In the genomic region with DNA sequence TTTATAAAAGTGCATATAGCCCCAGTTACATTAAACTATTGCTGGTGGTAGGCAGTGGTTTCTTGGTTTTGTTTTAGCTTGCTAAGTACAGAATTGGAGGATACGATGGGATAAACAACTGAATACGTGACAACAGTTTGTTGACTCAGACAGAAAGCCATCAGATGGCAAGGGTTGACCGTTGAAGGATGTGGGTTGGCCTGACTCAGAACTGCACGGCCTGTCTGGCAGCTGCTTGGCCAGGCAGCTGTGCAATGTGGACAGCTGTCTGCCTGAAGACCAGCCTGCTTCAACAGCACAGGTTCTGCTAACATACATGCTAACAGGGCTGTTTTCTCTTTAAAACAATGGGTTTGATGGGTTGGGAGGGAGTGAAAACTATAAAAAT, we compare ENCODE assay signal across 8 cellular contexts. TPM values are rescaled to one million over a fixed set of nuclear protein-coding genes. Genes with fewer than 3 reads are reported as not detected.
A peak's percentile ranks its signal among the peaks of the same experiment; 100 is the strongest.
DNase-seq lines count a peak whose midpoint lies in the region; ATAC-seq and TF ChIP-seq lines count a peak whose summit lies in the region.

No MANE protein-coding gene starts in this region.

- H3K27ac ChIP-seq in SJCRH30 (peak overlapping the region; percentile 89), PC-9 (no peak overlapping the region)

- intact Hi-C loops in PC-9 (cut with micrococcal nuclease; ENCODE audit: unreplicated experiment) = no loop called here

- no peak for TF ChIP-seq CTCF in GM12865 (IDR thresholded peaks at IDR 0.05; ENCODE audit: insufficient read depth, low read depth, low read length, missing control alignments)
- no peak for TF ChIP-seq CTCF in PC-9 (conservative IDR thresholded peaks at IDR 0.05)

- peak overlapping the region; percentile 41 for H3K4me3 ChIP-seq in GM12865 (ENCODE audit: low read depth, low read length)
- peak overlapping the region; percentile 28 for H3K4me3 ChIP-seq in SJCRH30
- no peak overlapping the region for H3K4me3 ChIP-seq in PC-9

- peaks cover 20% of the 10 kb centered on the region for H3K4me1 ChIP-seq in SJCRH30
- no peaks in the 10 kb centered on the region for H3K4me1 ChIP-seq in PC-9 (replicated peaks; ENCODE audit: insufficient read depth)

- H2AFZ ChIP-seq in PC-9 = no peak overlapping the region

- POLR2A ChIA-PET in PC-9 (lab: Charles Lee; ENCODE audit: unreplicated experiment) = no interaction called here

- no peaks in the 10 kb centered on the region for H3F3A ChIP-seq in PC-9 (ENCODE audit: insufficient read depth, low read depth)

- H3K36me3 ChIP-seq in SJCRH30 (no peaks in the 10 kb centered on the region), PC-9 (ENCODE audit: low read depth) (no peaks in the 10 kb centered on the region)

- H4K20me1 ChIP-seq in PC-9 (ENCODE audit: insufficient read depth) = no peaks in the 10 kb centered on the region

- peak; percentile 97 for DNase-seq in GM12865 (ENCODE audit: low read depth)
- peak; percentile 91 to 94 for DNase-seq in SJCRH30
- peak; percentile 49 for DNase-seq in hepatic stellate cell (ENCODE audit: low spot score)
- DNase-seq in PC-9 = no peak
- no peak for DNase-seq in activated CD8-positive, alpha-beta memory T cell treated with anti-CD3 and anti-CD28 coated beads, Interleukin-2, amount 50 U/mL, for 4 hours
- DNase-seq in putamen (ENCODE audit: low spot score) = no peak

- CTCF ChIA-PET in PC-9 (lab: Charles Lee) = interaction anchor here (1.6 kb wide), 1 partner anchor 10 kb away, joined by 6 read pairs; no protein-coding TSS in a partner anchor

- no peaks in the 10 kb centered on the region for H3K9me3 ChIP-seq in SJCRH30 (replicated peaks)
- no peaks in the 10 kb centered on the region for H3K9me3 ChIP-seq in PC-9 (ENCODE audit: insufficient read depth, low read depth)

- no peak overlapping the region for H3K4me2 ChIP-seq in PC-9

- H3K27me3 ChIP-seq in SJCRH30 (no peaks in the 10 kb centered on the region), PC-9 (ENCODE audit: insufficient read depth, low read depth) (no peaks in the 10 kb centered on the region)

- no TSS peak for BruUV-seq in PC-9 (replicated peaks; lab: Mats Ljungman, UMichigan)

- H3K9me2 ChIP-seq in PC-9 (ENCODE audit: insufficient read depth) = no peaks in the 10 kb centered on the region

- H3K79me2 ChIP-seq in PC-9 (ENCODE audit: low read depth) = no peaks in the 10 kb centered on the region

- ATAC-seq in GM19455 (IDR thresholded peaks at IDR 0.05; ENCODE audit: unreplicated experiment) (peak; percentile 99), HG03342 (IDR thresholded peaks at IDR 0.05; ENCODE audit: unreplicated experiment) (peak; percentile 99)

RNA-seq across cellular contexts. Expression of a gene that starts 46.6 kb away (rescaled TPM):
- 95.9 and 112 TPM in 2 replicates for total RNA-seq in SJCRH30 (2014; rRNA removed; shearing (Covaris generic))
- 87.0 and 93.3 TPM in 2 replicates for total RNA-seq in PC-9 (2021)

RNA-seq across cellular contexts. Expression of a gene that starts 46.8 kb away (rescaled TPM):
- 1.3 TPM in 2 replicates for total RNA-seq in SJCRH30 (2014; rRNA removed; shearing (Covaris generic))
- total RNA-seq in PC-9 (2021) = 14.6 and 16.9 TPM in 2 replicates

Comparison
In these comparisons a context has a peak if more than half of its experiments do, and no peak if none do; other contexts are left out.
1. DNase-seq: peak in GM12865 (single experiment), SJCRH30 (2 of 2) and hepatic stellate cell (single experiment); none in PC-9 (0 of 2), activated CD8-positive, alpha-beta memory T cell treated with anti-CD3 and anti-CD28 coated beads, Interleukin-2, amount 50 U/mL, for 4 hours (single experiment) and putamen (single experiment).